In genomic region chr12:28023156-28023887, GRCh38 we compare ENCODE assay signal across 13 cellular contexts. TPM values are rescaled to one million over a fixed set of nuclear protein-coding genes. Genes with fewer than 3 reads are reported as not detected.
DNase-seq lines count a peak whose midpoint lies in the region; ATAC-seq and FAIRE-seq lines count a peak whose summit lies in the region.
"Had no signal": no experiment of that assay in that cellular context is flagged by ENCODE, and none has a peak within 500 bp of the region (broad histone marks: within the 10 kb centered on the region; RNA-seq: fewer than 3 reads in every experiment).

No MANE protein-coding gene starts in this region.

- FAIRE-seq in RCC 7860 (lab: Jason Lieb, UNC), result peak; percentile 85

- no peaks in the 10 kb centered on the region for H3K79me1 ChIP-seq in neuronal stem cell (ENCODE audit: low read depth, low read length)

- H4K8ac ChIP-seq in neuronal stem cell (ENCODE audit: low read depth, low read length), result no peak overlapping the region

- no peak overlapping the region for H3K4ac ChIP-seq in neuronal stem cell (ENCODE audit: low read length)

- H2AFZ ChIP-seq in neuronal stem cell (ENCODE audit: low read length), result no peak overlapping the region

- no peak overlapping the region for H3K14ac ChIP-seq in neuronal stem cell (ENCODE audit: low read length)

- H3K27me3 ChIP-seq in neuronal stem cell (ENCODE audit: control insufficient read depth in 3 of 3, insufficient read depth in 3 of 3, low read depth in 1 of 3, low read length in 3 of 3), result no peaks in the 10 kb centered on the region

- H3K23ac ChIP-seq in neuronal stem cell (ENCODE audit: low read depth, low read length, poor library complexity), result no peak overlapping the region

- ATAC-seq in esophagus mucosa (peak; percentile 85), HG03439 (IDR thresholded peaks at IDR 0.05; ENCODE audit: unreplicated experiment) (no peak), HG02970 (IDR thresholded peaks at IDR 0.05; ENCODE audit: low FRiP score, unreplicated experiment) (no peak), GM21737 (IDR thresholded peaks at IDR 0.05; ENCODE audit: unreplicated experiment) (no peak)

- H3K27ac ChIP-seq in neuronal stem cell (replicated peaks; ENCODE audit: low read length), result no peak overlapping the region

- no peak overlapping the region for H3K18ac ChIP-seq in neuronal stem cell (ENCODE audit: low read length)

- H2BK5ac ChIP-seq in neuronal stem cell (ENCODE audit: low read length), result no peak overlapping the region

- no peak overlapping the region for H2AK5ac ChIP-seq in neuronal stem cell (ENCODE audit: low read depth, low read length)

- H4K91ac ChIP-seq in neuronal stem cell (ENCODE audit: low read depth, low read length, poor library complexity), result no peak overlapping the region

- no peak overlapping the region for H2BK15ac ChIP-seq in neuronal stem cell (ENCODE audit: low read length)

- H3K9ac ChIP-seq in neuronal stem cell (ENCODE audit: low read depth, low read length, poor library complexity), result no peak overlapping the region

- no peaks in the 10 kb centered on the region for H3K36me3 ChIP-seq in neuronal stem cell (replicated peaks in 1 of 2; ENCODE audit: control insufficient read depth in 2 of 2, insufficient read depth in 2 of 2, low read length in 2 of 2)

- no peak overlapping the region for H2BK120ac ChIP-seq in neuronal stem cell (ENCODE audit: low read depth, low read length)

- H3K9me3 ChIP-seq in neuronal stem cell (replicated peaks in 1 of 2; ENCODE audit: control insufficient read depth in 2 of 2, insufficient read depth in 1 of 2, low read depth in 1 of 2, low read length in 2 of 2), result no peaks in the 10 kb centered on the region

- WGBS in neuronal stem cell (ENCODE audit: extremely low coverage in 2 of 2, insufficient read length in 2 of 2, insufficient replicate concordance in 1 of 2), 2 donors, result no CpG with 5 or more reads among the region's 5 CpGs

- H2BK12ac ChIP-seq in neuronal stem cell (ENCODE audit: low read length), result no peak overlapping the region

- no peaks in the 10 kb centered on the region for H3K4me1 ChIP-seq in neuronal stem cell (ENCODE audit: control insufficient read depth in 2 of 2, insufficient read depth in 1 of 2, low read depth in 1 of 2, low read length in 2 of 2)

- DNase-seq in GM03348 (ENCODE audit: low spot score) (peak; percentile 63), RCC 7860 (ENCODE audit: low spot score) (peak; percentile 96), skeletal muscle cell (ENCODE audit: low read depth) (peak; percentile 92), neuronal stem cell (ENCODE audit: low spot score) (no peak)
- DNase-seq: activated T-cell treated with anti-CD3 and anti-CD28 coated beads, Interleukin-2, amount 50 U/mL, for 24 hours; Kasumi-1; NCI-H526; T-helper 9 cell had no signal

- no peak overlapping the region for H3K4me2 ChIP-seq in neuronal stem cell (ENCODE audit: insufficient read depth, low read length, poor library complexity, severe bottlenecking)

- H3K4me3 ChIP-seq in skeletal muscle cell (ENCODE audit: low read depth, low read length), result no peak overlapping the region
- no peak overlapping the region for H3K4me3 ChIP-seq in neuronal stem cell (ENCODE audit: low read length in 2 of 2)

RNA-seq across cellular contexts. Expression of gene PTHLH, which starts 50.8 kb away (rescaled TPM):
- total RNA-seq in esophagus mucosa, result 19.0 TPM
- polyA plus RNA-seq in neuronal stem cell (2013, experiment 1 of 2), result 0.13 TPM
- 0.10 TPM for polyA plus RNA-seq in neuronal stem cell (2013, experiment 2 of 2)
- total RNA-seq: cerebellum had no signal
